In the genomic region with DNA sequence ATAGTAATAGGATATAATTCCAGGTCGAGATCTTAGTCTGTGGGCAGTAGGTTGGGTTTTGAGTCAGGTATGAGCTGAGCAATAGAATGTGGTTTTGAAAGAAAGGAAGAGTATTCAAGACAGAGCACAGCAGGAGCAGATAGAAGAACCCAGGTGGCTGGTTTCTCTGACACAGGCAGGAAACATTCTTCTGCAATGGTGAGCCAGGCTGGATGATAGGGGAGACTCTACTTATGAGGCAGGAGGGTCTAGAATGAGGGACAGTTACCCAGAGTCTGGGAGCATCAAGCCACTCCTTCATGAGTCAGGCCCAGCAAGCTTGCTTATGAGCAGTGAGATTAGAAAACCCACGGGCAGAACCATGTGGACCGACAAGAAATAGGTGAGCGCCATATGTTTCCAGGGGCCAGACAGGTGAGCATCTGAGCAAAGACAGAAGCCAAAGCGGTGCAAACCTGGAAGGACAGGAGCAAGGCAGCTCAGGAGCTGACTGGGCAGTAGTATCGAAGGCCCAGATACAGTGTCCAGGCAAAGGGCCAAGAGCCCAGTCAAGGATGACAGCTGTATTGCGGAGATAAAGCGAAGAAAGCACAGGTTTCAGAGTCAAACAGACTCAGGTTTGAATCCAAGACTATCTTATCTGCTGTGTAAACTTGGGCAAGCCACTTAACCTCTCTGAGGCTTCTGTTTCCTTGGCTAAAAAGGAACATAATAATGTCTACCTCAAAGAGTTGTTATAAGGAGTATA, we compare ENCODE assay signal across 1 cellular context.
TF ChIP-seq lines count a peak whose summit lies in the region.

No MANE protein-coding gene starts in this region.

TF ChIP-seq in K562, 482 proteins besides CTCF, POLR2A, EP300 and RAD21 (continued from another document and continues in another):
- TF ChIP-seq, protein P1, sequence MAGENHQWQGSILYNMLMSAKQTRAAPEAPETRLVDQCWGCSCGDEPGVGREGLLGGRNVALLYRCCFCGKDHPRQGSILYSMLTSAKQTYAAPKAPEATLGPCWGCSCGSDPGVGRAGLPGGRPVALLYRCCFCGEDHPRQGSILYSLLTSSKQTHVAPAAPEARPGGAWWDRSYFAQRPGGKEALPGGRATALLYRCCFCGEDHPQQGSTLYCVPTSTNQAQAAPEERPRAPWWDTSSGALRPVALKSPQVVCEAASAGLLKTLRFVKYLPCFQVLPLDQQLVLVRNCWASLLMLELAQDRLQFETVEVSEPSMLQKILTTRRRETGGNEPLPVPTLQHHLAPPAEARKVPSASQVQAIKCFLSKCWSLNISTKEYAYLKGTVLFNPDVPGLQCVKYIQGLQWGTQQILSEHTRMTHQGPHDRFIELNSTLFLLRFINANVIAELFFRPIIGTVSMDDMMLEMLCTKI (IDR thresholded peaks at IDR 0.05; ENCODE audit: partially characterized antibody) = no peak
- TF ChIP-seq LARP7 (IDR thresholded peaks at IDR 0.05) = no peak
- no peak for TF ChIP-seq ZZZ3 (IDR thresholded peaks at IDR 0.05)
- TF ChIP-seq ILK (tag; IDR thresholded peaks at IDR 0.05; ENCODE audit: borderline replicate concordance, low read depth) = no peak
- no peak for TF ChIP-seq SMAD3 (CRISPR knock-in tag; conservative IDR thresholded peaks at IDR 0.05)
- TF ChIP-seq CUX1 (CRISPR knock-in tag; IDR thresholded peaks at IDR 0.05) = no peak
- no peak for TF ChIP-seq STAT5A (IDR thresholded peaks at IDR 0.05; ENCODE audit: borderline replicate concordance, low read length)
- peak; percentile 84 for TF ChIP-seq TEAD4 (IDR thresholded peaks at IDR 0.05; ENCODE audit: low read length)
- no peak for TF ChIP-seq TEAD4 (CRISPR knock-in tag; IDR thresholded peaks at IDR 0.05; ENCODE audit: borderline replicate concordance)
- no peak for TF ChIP-seq SMARCC2 (IDR thresholded peaks at IDR 0.05; ENCODE audit: low read depth)
- TF ChIP-seq ZNF695 (CRISPR knock-in tag; IDR thresholded peaks at IDR 0.05) = no peak
- TF ChIP-seq ZNF668 (CRISPR knock-in tag; IDR thresholded peaks at IDR 0.05) = no peak
- no peak for TF ChIP-seq KAT2B (IDR thresholded peaks at IDR 0.05; ENCODE audit: low read depth, low read length)
- TF ChIP-seq SRSF9 (IDR thresholded peaks at IDR 0.05; ENCODE audit: borderline replicate concordance, low read depth, low read length) = no peak
- TF ChIP-seq ESRRA (IDR thresholded peaks at IDR 0.05; ENCODE audit: borderline replicate concordance, low read depth) = no peak
- no peak for TF ChIP-seq NCOA1 (IDR thresholded peaks at IDR 0.05; ENCODE audit: low read depth)
- no peak for TF ChIP-seq ZNF133 (CRISPR knock-in tag; IDR thresholded peaks at IDR 0.05)
- no peak for TF ChIP-seq ZNF561 (CRISPR knock-in tag; conservative IDR thresholded peaks at IDR 0.05)
- no peak for TF ChIP-seq RBM34 (IDR thresholded peaks at IDR 0.05; ENCODE audit: borderline replicate concordance, insufficient read depth, low read length)
- no peak for TF ChIP-seq NR3C1 (CRISPR knock-in tag; IDR thresholded peaks at IDR 0.05)
- TF ChIP-seq U2AF2 (optimal IDR thresholded peaks at IDR 0.05; ENCODE audit: low read depth, low read length) = no peak
- TF ChIP-seq TAF1 (IDR thresholded peaks at IDR 0.05; ENCODE audit: control insufficient read depth, extremely low read depth, insufficient read depth, low read length, severe bottlenecking) = no peak
- no peak for TF ChIP-seq THRAP3 (IDR thresholded peaks at IDR 0.05; ENCODE audit: borderline replicate concordance)
- no peak for TF ChIP-seq ZNF3 (CRISPR knock-in tag; IDR thresholded peaks at IDR 0.05)
- TF ChIP-seq NCOA2 (IDR thresholded peaks at IDR 0.05; ENCODE audit: partially characterized antibody in 2 of 2) = no peak
- no peak for TF ChIP-seq ZNF583 (CRISPR knock-in tag; IDR thresholded peaks at IDR 0.05)
- no peak for TF ChIP-seq FOXA1 (IDR thresholded peaks at IDR 0.05; ENCODE audit: borderline replicate concordance)
- no peak for TF ChIP-seq MNT (conservative IDR thresholded peaks at IDR 0.05)
- TF ChIP-seq SP2 (IDR thresholded peaks at IDR 0.05; ENCODE audit: extremely low read depth, low read depth, low read length, poor library complexity, severe bottlenecking) = no peak
- TF ChIP-seq EP400 (IDR thresholded peaks at IDR 0.05) = no peak
- no peak for TF ChIP-seq FUS (optimal IDR thresholded peaks at IDR 0.05; ENCODE audit: low read depth, low read length)
- no peak for TF ChIP-seq ZBTB43 (CRISPR knock-in tag; IDR thresholded peaks at IDR 0.05)
- TF ChIP-seq BMI1 (IDR thresholded peaks at IDR 0.05; ENCODE audit: low read length) = no peak
- TF ChIP-seq ETV5 (CRISPR knock-in tag; IDR thresholded peaks at IDR 0.05; ENCODE audit: low read depth) = no peak
- TF ChIP-seq PREB (CRISPR knock-in tag; IDR thresholded peaks at IDR 0.05) = no peak
- no peak for TF ChIP-seq HMGN3 (IDR thresholded peaks at IDR 0.05; ENCODE audit: borderline replicate concordance, extremely low read depth, insufficient read length, low read depth, low read length)
- no peak for TF ChIP-seq TBL1XR1 (IDR thresholded peaks at IDR 0.05; ENCODE audit: low read length in 2 of 2)
- TF ChIP-seq ZNF121 (CRISPR knock-in tag; conservative IDR thresholded peaks at IDR 0.05) = no peak
- no peak for TF ChIP-seq PBX2 (CRISPR knock-in tag; IDR thresholded peaks at IDR 0.05; ENCODE audit: low read depth)
- TF ChIP-seq PBX2 (tag; conservative IDR thresholded peaks at IDR 0.05; ENCODE audit: low read depth) = 0 out of 2 replicates have a peak, but pooled peaks have one; percentile 15
- TF ChIP-seq ZNF766 (CRISPR knock-in tag; conservative IDR thresholded peaks at IDR 0.05) = 0 out of 2 replicates have a peak, but pooled peaks have one; percentile 42
- peak; percentile 87 for TF ChIP-seq CBFA2T3 (IDR thresholded peaks at IDR 0.05)
- no peak for TF ChIP-seq RFX1 (IDR thresholded peaks at IDR 0.05)
- TF ChIP-seq MXI1 (IDR thresholded peaks at IDR 0.05; ENCODE audit: low read depth, low read length) = no peak
- TF ChIP-seq, protein P2, sequence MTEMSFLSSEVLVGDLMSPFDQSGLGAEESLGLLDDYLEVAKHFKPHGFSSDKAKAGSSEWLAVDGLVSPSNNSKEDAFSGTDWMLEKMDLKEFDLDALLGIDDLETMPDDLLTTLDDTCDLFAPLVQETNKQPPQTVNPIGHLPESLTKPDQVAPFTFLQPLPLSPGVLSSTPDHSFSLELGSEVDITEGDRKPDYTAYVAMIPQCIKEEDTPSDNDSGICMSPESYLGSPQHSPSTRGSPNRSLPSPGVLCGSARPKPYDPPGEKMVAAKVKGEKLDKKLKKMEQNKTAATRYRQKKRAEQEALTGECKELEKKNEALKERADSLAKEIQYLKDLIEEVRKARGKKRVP (CRISPR knock-in tag; IDR thresholded peaks at IDR 0.05) = no peak
- TF ChIP-seq GTF2E2 (tag; IDR thresholded peaks at IDR 0.05) = no peak
- TF ChIP-seq MYBL2 (IDR thresholded peaks at IDR 0.05; ENCODE audit: low read depth) = no peak
- TF ChIP-seq MYBL2 (CRISPR knock-in tag; IDR thresholded peaks at IDR 0.05; ENCODE audit: borderline replicate concordance) = no peak
- TF ChIP-seq ZKSCAN3 (CRISPR knock-in tag; IDR thresholded peaks at IDR 0.05) = no peak
- no peak for TF ChIP-seq ZBTB49 (CRISPR knock-in tag; IDR thresholded peaks at IDR 0.05; ENCODE audit: borderline replicate concordance)
- TF ChIP-seq FOSL1 (tag; conservative IDR thresholded peaks at IDR 0.05) = 0 out of 2 replicates have a peak, but pooled peaks have one; percentile 20
- TF ChIP-seq SOX6 (IDR thresholded peaks at IDR 0.05) = peak; percentile 74
- peak; percentile 86 for TF ChIP-seq RBM25 (IDR thresholded peaks at IDR 0.05; ENCODE audit: low read depth, low read length, severe bottlenecking)
